ENCODE assay signal across 3 cellular contexts in the genomic region with DNA sequence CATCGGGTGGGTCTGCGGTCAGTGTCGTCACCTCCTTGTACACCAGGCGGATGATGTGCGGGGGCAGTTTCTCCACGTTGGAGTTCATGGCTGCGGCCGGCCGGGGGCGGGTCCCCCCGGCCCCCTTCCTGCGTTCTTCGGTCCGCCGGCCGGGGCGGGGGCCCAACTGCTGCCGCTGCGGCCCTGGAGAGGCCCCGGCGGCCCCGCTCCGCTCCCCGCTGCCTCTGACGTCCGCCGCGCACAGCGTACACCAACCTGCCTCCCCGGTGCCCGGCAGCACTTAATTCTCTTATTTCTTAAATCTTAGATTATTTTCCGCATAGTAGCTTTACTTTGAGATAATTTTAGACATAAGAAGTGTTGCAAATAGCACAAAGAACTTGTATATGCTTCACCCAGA. TPM values are rescaled to one million over a fixed set of nuclear protein-coding genes. Genes with fewer than 3 reads are reported as not detected.
"Had no signal": no experiment of that assay in that cellular context is flagged by ENCODE, and none has a peak within 500 bp of the region (broad histone marks: within the 10 kb centered on the region; RNA-seq: fewer than 3 reads in every experiment).

No MANE protein-coding gene starts in this region.

RNA-seq across cellular contexts. Expression of gene TBC1D26, which starts 27.3 kb away (rescaled TPM):
- total RNA-seq: thoracic aorta, upper lobe of right lung had no signal
- polyA plus RNA-seq: urinary bladder had no signal
